In genomic region chrX:15334561-15334960, GRCh38 we compare ENCODE assay signal across 1 cellular context.
TF ChIP-seq lines count a peak whose summit lies in the region.

No MANE protein-coding gene starts in this region.

TF ChIP-seq in IMR-90, 13 proteins besides CTCF, POLR2A, EP300 and RAD21 (continued from another document):
- TF ChIP-seq MAZ (IDR thresholded peaks at IDR 0.05; ENCODE audit: borderline replicate concordance, low read depth, low read length): no peak
- no peak for TF ChIP-seq CHD1 (IDR thresholded peaks at IDR 0.05; ENCODE audit: low read depth, low read length)
- no peak for TF ChIP-seq MAFK (IDR thresholded peaks at IDR 0.05; ENCODE audit: low read depth, low read length)
TF ChIP-seq in IMR-90: peak in this region for 0.
